In genomic region chr15:78938608-78939488, GRCh38 we compare ENCODE assay signal across 8 cellular contexts. TPM values are rescaled to one million over a fixed set of nuclear protein-coding genes. Genes with fewer than 3 reads are reported as not detected.
A peak's percentile ranks its signal among the peaks of the same experiment; 100 is the strongest.
DNase-seq lines count a peak whose midpoint lies in the region; ATAC-seq lines count a peak whose summit lies in the region.

No MANE protein-coding gene starts in this region.

- peaks cover 0 to 4% (median 0%) of the 10 kb centered on the region in 3 donors for H3K36me3 Mint-ChIP-seq in CD8-positive, alpha-beta memory T cell
- H3K36me3 Mint-ChIP-seq in central memory CD8-positive, alpha-beta T cell (ENCODE audit: insufficient read depth), result peaks cover 8% of the 10 kb centered on the region

- peak in 1 of 5 donors; percentile 22 for DNase-seq in CD8-positive, alpha-beta memory T cell
- no peak for DNase-seq in central memory CD8-positive, alpha-beta T cell (ENCODE audit: low spot score in 2 of 2)
- no peak for DNase-seq in NCI-H1436 treated with DMSO at 0.1 percent for 48 hours (lab: John Stamatoyannopoulos, UW)
- DNase-seq in amygdala (lab: John Stamatoyannopoulos, UW), result no peak
- DNase-seq in OCI-M2 (lab: John Stamatoyannopoulos, UW; ENCODE audit: unreplicated experiment), result no peak
- no peak for DNase-seq in NCI-H345 treated with DMSO at 0.1 percent for 48 hours (lab: John Stamatoyannopoulos, UW; ENCODE audit: unreplicated experiment)

- H3K4me1 Mint-ChIP-seq in CD8-positive, alpha-beta memory T cell, result peaks cover 15 to 26% (median 20%) of the 10 kb centered on the region in 3 donors
- H3K4me1 Mint-ChIP-seq in central memory CD8-positive, alpha-beta T cell, result peaks cover 8% of the 10 kb centered on the region

- CTCF ChIA-PET in CD8-positive, alpha-beta memory T cell (lab: Charles Lee), result no interaction called here

- peak overlapping the region in 7 of 8 donors; percentile 69 to 96 (median 90) for H3K27ac Mint-ChIP-seq in CD8-positive, alpha-beta memory T cell
- H3K27ac Mint-ChIP-seq in central memory CD8-positive, alpha-beta T cell (ENCODE audit: low read depth), result no peak overlapping the region

- no peak overlapping the region for H3K4me3 ChIP-seq in CD8-positive, alpha-beta memory T cell (ENCODE audit: low read length)

- peak overlapping the region; percentile 17 to 82 (median 70) for H3K4me3 Mint-ChIP-seq in CD8-positive, alpha-beta memory T cell
- H3K4me3 Mint-ChIP-seq in central memory CD8-positive, alpha-beta T cell, result peak overlapping the region; percentile 49

- POLR2A ChIA-PET in CD8-positive, alpha-beta memory T cell (lab: Charles Lee), result no interaction called here

- no peaks in the 10 kb centered on the region for H3K9me3 Mint-ChIP-seq in CD8-positive, alpha-beta memory T cell
- no peaks in the 10 kb centered on the region for H3K9me3 Mint-ChIP-seq in central memory CD8-positive, alpha-beta T cell

- H3K36me3 ChIP-seq in CD8-positive, alpha-beta memory T cell (ENCODE audit: insufficient read depth, low read length), result no peaks in the 10 kb centered on the region

- H3K27me3 ChIP-seq in CD8-positive, alpha-beta memory T cell (ENCODE audit: insufficient read depth, low read length, poor library complexity, severe bottlenecking), result no peaks in the 10 kb centered on the region

- no peaks in the 10 kb centered on the region for H3K9me3 ChIP-seq in CD8-positive, alpha-beta memory T cell (ENCODE audit: low read length)

- H3K4me1 ChIP-seq in CD8-positive, alpha-beta memory T cell (ENCODE audit: insufficient read depth, low read length), result peaks cover 3% of the 10 kb centered on the region

- peak; percentile 61 for ATAC-seq in GM19351 (IDR thresholded peaks at IDR 0.05; ENCODE audit: unreplicated experiment)
- ATAC-seq in HG03354 (IDR thresholded peaks at IDR 0.05; ENCODE audit: poor library complexity, severe bottlenecking, unreplicated experiment), result peak; percentile 60
- ATAC-seq in central memory CD8-positive, alpha-beta T cell (replicated peaks; ENCODE audit: extremely low read depth, poor library complexity, severe bottlenecking), result peak; percentile 72

- H3K27ac ChIP-seq in CD8-positive, alpha-beta memory T cell (ENCODE audit: low read depth, low read length), result no peak overlapping the region

- H3K27me3 Mint-ChIP-seq in CD8-positive, alpha-beta memory T cell, result peaks cover 3 to 11% of the 10 kb centered on the region in 2 donors
- no peaks in the 10 kb centered on the region for H3K27me3 Mint-ChIP-seq in central memory CD8-positive, alpha-beta T cell

RNA-seq across cellular contexts. Expression of gene CTSH, which starts 6.0 kb away (rescaled TPM):
- total RNA-seq in CD8-positive, alpha-beta memory T cell, result 1 to 10 TPM; 8.1 to 9.8 TPM
- 68.7 TPM for polyA plus RNA-seq in CD8-positive, alpha-beta memory T cell
